8 cellular contexts compared by ENCODE assay signal in the genomic region with DNA sequence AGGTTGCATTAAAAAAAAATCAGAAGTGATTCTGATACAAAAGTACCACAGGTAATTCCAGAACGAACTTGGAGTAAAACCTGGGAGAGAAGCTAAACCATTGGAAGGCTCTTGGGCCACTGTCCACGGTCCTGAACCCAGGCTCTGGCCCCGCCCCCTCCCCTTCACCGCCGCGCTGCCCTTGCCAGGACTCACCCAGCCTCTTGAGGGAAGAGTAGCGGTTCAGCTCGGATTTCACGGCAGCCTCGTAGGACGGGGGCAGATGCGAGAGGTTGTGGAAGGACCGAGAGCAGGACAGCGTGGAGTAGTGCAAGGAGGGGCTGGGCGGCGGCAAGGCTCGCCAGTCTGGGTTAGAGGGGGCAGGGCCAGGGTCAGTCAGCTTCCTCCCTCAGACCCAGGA. TPM values are rescaled to one million over a fixed set of nuclear protein-coding genes. Genes with fewer than 3 reads are reported as not detected.
DNase-seq lines count a peak whose midpoint lies in the region; TF ChIP-seq lines count a peak whose summit lies in the region.

No MANE protein-coding gene starts in this region.

- H3K9me3 Mint-ChIP-seq in type B pancreatic cell, result no peaks in the 10 kb centered on the region

- H3K27me3 ChIP-seq in liver (ENCODE audit: control insufficient read depth in 4 of 4, insufficient read depth in 4 of 4, low read length in 3 of 4), result peaks cover 10 to 19% (median 13%) of the 10 kb centered on the region in 4 donors
- H3K27me3 ChIP-seq in tibial nerve, result peaks cover 0 to 75% of the 10 kb centered on the region in 2 donors

- H3K27ac Mint-ChIP-seq in type B pancreatic cell, result no peak overlapping the region

- no peak for TF ChIP-seq POLR2A in NB4 (IDR thresholded peaks at IDR 0.05; ENCODE audit: extremely low read depth, insufficient read length)
- TF ChIP-seq POLR2A in tibial nerve (IDR thresholded peaks at IDR 0.05), result no peak

- no peak overlapping the region for H3K9ac ChIP-seq in liver (ENCODE audit: low read depth in 1 of 2, low read length in 2 of 2)

- H3K27me3 Mint-ChIP-seq in type B pancreatic cell, result peaks cover 49% of the 10 kb centered on the region

- peaks cover 0 to 2% (median 1%) of the 10 kb centered on the region in 4 donors for H3K9me3 ChIP-seq in liver (ENCODE audit: control insufficient read depth in 4 of 4, low read length in 3 of 4)
- no peaks in the 10 kb centered on the region for H3K9me3 ChIP-seq in tibial nerve

- H3K27ac ChIP-seq in liver (ENCODE audit: low read depth in 1 of 2, low read length in 2 of 2), result no peak overlapping the region
- H3K27ac ChIP-seq in tibial nerve, result no peak overlapping the region

- in situ Hi-C loops in GM13976 (cut with MboI; ENCODE audit: low sequenced_read_pairs, unreplicated experiment), result no loop called here

- TF ChIP-seq CTCF in NB4 (IDR thresholded peaks at IDR 0.05; ENCODE audit: low read depth, low read length), result no peak
- no peak for TF ChIP-seq CTCF in liver (IDR thresholded peaks at IDR 0.05; ENCODE audit: low read depth, low read length, missing input control)
- TF ChIP-seq CTCF in tibial nerve (IDR thresholded peaks at IDR 0.05), result no peak
- no peak for TF ChIP-seq CTCF in GM13976 (IDR thresholded peaks at IDR 0.05; ENCODE audit: borderline replicate concordance, control extremely low read depth, extremely low read depth, insufficient read depth, missing control alignments)
- no peak for TF ChIP-seq CTCF in type B pancreatic cell (conservative IDR thresholded peaks at IDR 0.05)

- H3K4me3 ChIP-seq in NB4 (ENCODE audit: low read depth, low read length), result no peak overlapping the region
- no peak overlapping the region for H3K4me3 ChIP-seq in liver (ENCODE audit: low read depth in 1 of 3, low read length in 3 of 3)
- no peak overlapping the region for H3K4me3 ChIP-seq in tibial nerve

- TF ChIP-seq EP300 in tibial nerve (IDR thresholded peaks at IDR 0.05), result no peak

- no peak for TF ChIP-seq RAD21 in liver (IDR thresholded peaks at IDR 0.05)

- peak; percentile 41 for DNase-seq in GDM1 (lab: John Stamatoyannopoulos, UW)
- DNase-seq in NB4 (ENCODE audit: low read depth), result peak; percentile 67
- DNase-seq in amniotic epithelial cell (ENCODE audit: low read depth), result peak; percentile 58
- no peak for DNase-seq in superior temporal gyrus (ENCODE audit: extremely low spot score)
- DNase-seq in tibial nerve (ENCODE audit: low spot score in 2 of 2), result no peak
- no peak for DNase-seq in GM13976 (ENCODE audit: low spot score)
- DNase-seq in type B pancreatic cell (ENCODE audit: extremely low spot score, unreplicated experiment), result no peak

- H3K36me3 Mint-ChIP-seq in type B pancreatic cell, result peaks cover 8% of the 10 kb centered on the region

- 5% methylated on average over 17 of the region's 17 CpGs for WGBS in liver
- WGBS in tibial nerve, 2 donors, result 2 to 3% methylated on average over 10 to 16 of the region's 17 CpGs

- H3K36me3 ChIP-seq in liver (ENCODE audit: control insufficient read depth in 4 of 4, insufficient read depth in 3 of 4, low read depth in 1 of 4, low read length in 3 of 4) (no peaks in the 10 kb centered on the region), tibial nerve (peaks cover 0 to 5% (median 0%) of the 10 kb centered on the region in 3 donors)

- peaks cover 0 to 3% (median 1%) of the 10 kb centered on the region in 4 donors for H3K4me1 ChIP-seq in liver (ENCODE audit: control insufficient read depth in 4 of 4, insufficient read depth in 4 of 4, low read length in 3 of 4)
- peaks cover 0 to 36% (median 11%) of the 10 kb centered on the region in 4 donors for H3K4me1 ChIP-seq in tibial nerve

- H3K4me1 Mint-ChIP-seq in type B pancreatic cell (ENCODE audit: unreplicated experiment), result peaks cover 16% of the 10 kb centered on the region

- no peak overlapping the region for H3K4me3 Mint-ChIP-seq in type B pancreatic cell

TF ChIP-seq in liver, 16 proteins besides CTCF, POLR2A, EP300 and RAD21:
- no peak for TF ChIP-seq JUND (IDR thresholded peaks at IDR 0.05)
- TF ChIP-seq, protein P1, sequence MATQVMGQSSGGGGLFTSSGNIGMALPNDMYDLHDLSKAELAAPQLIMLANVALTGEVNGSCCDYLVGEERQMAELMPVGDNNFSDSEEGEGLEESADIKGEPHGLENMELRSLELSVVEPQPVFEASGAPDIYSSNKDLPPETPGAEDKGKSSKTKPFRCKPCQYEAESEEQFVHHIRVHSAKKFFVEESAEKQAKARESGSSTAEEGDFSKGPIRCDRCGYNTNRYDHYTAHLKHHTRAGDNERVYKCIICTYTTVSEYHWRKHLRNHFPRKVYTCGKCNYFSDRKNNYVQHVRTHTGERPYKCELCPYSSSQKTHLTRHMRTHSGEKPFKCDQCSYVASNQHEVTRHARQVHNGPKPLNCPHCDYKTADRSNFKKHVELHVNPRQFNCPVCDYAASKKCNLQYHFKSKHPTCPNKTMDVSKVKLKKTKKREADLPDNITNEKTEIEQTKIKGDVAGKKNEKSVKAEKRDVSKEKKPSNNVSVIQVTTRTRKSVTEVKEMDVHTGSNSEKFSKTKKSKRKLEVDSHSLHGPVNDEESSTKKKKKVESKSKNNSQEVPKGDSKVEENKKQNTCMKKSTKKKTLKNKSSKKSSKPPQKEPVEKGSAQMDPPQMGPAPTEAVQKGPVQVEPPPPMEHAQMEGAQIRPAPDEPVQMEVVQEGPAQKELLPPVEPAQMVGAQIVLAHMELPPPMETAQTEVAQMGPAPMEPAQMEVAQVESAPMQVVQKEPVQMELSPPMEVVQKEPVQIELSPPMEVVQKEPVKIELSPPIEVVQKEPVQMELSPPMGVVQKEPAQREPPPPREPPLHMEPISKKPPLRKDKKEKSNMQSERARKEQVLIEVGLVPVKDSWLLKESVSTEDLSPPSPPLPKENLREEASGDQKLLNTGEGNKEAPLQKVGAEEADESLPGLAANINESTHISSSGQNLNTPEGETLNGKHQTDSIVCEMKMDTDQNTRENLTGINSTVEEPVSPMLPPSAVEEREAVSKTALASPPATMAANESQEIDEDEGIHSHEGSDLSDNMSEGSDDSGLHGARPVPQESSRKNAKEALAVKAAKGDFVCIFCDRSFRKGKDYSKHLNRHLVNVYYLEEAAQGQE (IDR thresholded peaks at IDR 0.05), result peak; percentile 99

RNA-seq across cellular contexts. Expression of a gene that starts 5.7 kb away (rescaled TPM):
- total RNA-seq in liver, result 1 to 10 TPM in 1 of 2 donors, not detected in 1; 1.6 TPM
- polyA plus RNA-seq in liver, result not detected
- total RNA-seq in tibial nerve, result 1 to 10 TPM in 3 of 4 donors, under 1 TPM in 1; 0.42 to 4.1 (median 2.0) TPM
- 0.05 and 0.22 TPM in 2 replicates for total RNA-seq in type B pancreatic cell (ENCODE audit: low replicate concordance)

RNA-seq across cellular contexts. Expression of a gene that starts 24.0 kb away (rescaled TPM):
- total RNA-seq in liver (100 to 1,000 TPM in 1 of 2 donors, 10 to 100 TPM in 1; 49.1 to 101 TPM), tibial nerve (10 to 100 TPM; 38.0 to 80.4 (median 65.9) TPM), type B pancreatic cell (ENCODE audit: low replicate concordance) (44.2 and 47.5 TPM in 2 replicates)
- 100 to 1,000 TPM; 136 to 181 TPM for polyA plus RNA-seq in liver

RNA-seq across cellular contexts. Expression of a gene that starts 27.1 kb away (rescaled TPM):
- total RNA-seq in liver (not detected), tibial nerve (not detected), type B pancreatic cell (ENCODE audit: low replicate concordance) (not detected in 2 replicates)
- polyA plus RNA-seq in liver, result not detected

RNA-seq across cellular contexts. Expression of a gene that starts 29.8 kb away (rescaled TPM):
- total RNA-seq in liver (10 to 100 TPM in 1 of 2 donors, 1 to 10 TPM in 1; 5.2 to 95.2 TPM), tibial nerve (10 to 100 TPM in 2 of 4 donors, 1 to 10 TPM in 2; 8.0 to 16.2 (median 9.9) TPM), type B pancreatic cell (ENCODE audit: low replicate concordance) (40.7 and 91.3 TPM in 2 replicates)
- 1 to 10 TPM; 6.7 to 6.9 TPM for polyA plus RNA-seq in liver

RNA-seq across cellular contexts. Expression of a gene that starts 39.0 kb away (rescaled TPM):
- total RNA-seq in liver, result 1 to 10 TPM; 1.1 to 1.9 TPM
- polyA plus RNA-seq in liver, result 1 to 10 TPM in 1 of 2 donors, under 1 TPM in 1; 0.99 to 4.4 TPM
- total RNA-seq in tibial nerve, result 10 to 100 TPM in 1 of 4 donors, 1 to 10 TPM in 3; 3.5 to 16.8 (median 4.0) TPM
- total RNA-seq in type B pancreatic cell (ENCODE audit: low replicate concordance), result 10.3 and 13.2 TPM in 2 replicates

Comparison
In these comparisons a context has a peak if more than half of its experiments do, and no peak if none do; other contexts are left out.
1. DNase-seq: peak in GDM1 (single experiment), NB4 (single experiment) and amniotic epithelial cell (single experiment); none in superior temporal gyrus (single experiment), tibial nerve (0 of 2), GM13976 (single experiment) and type B pancreatic cell (single experiment).